Comparison of ENCODE assay signal across 8 cellular contexts in genomic region chr2:222423632-222424280, GRCh38.
A peak's percentile ranks its signal among the peaks of the same experiment; 100 is the strongest.
DNase-seq lines count a peak whose midpoint lies in the region; ATAC-seq and TF ChIP-seq lines count a peak whose summit lies in the region.

No MANE protein-coding gene starts in this region.

- in situ Hi-C loops in HAP-1 (cut with MboI; ENCODE audit: low sequenced_read_pairs), result no loop called here

- H3K9ac ChIP-seq in MM.1S (ENCODE audit: low read length), result peak overlapping the region; percentile 5; the same call in 1 of the 2 replicates

- peaks cover 26% of the 10 kb centered on the region for H3K4me1 Mint-ChIP-seq in activated naive CD4-positive, alpha-beta T cell treated with anti-CD3 and anti-CD28 coated beads, Interleukin-2, amount 10 ng/mL, durations not matched to agents 7 days and 5 days

- CTCF ChIA-PET in GM10248 (lab: Yijun Ruan, JAX), result interaction anchor here (1.2 kb wide), 1 partner anchor 24 kb away, joined by 3 read pairs; no protein-coding TSS in a partner anchor
- CTCF ChIA-PET in activated naive CD4-positive, alpha-beta T cell treated with anti-CD3 and anti-CD28 coated beads, Interleukin-2, amount 10 ng/mL, durations not matched to agents 7 days and 5 days (lab: Charles Lee), result interaction anchor here (0.6 kb wide), 1 partner anchor 106 kb away, joined by 3 read pairs; no protein-coding TSS in a partner anchor

- POLR2A ChIA-PET in GM10248 (lab: Yijun Ruan, JAX), result no interaction called here

- H3K36me3 Mint-ChIP-seq in activated naive CD4-positive, alpha-beta T cell treated with anti-CD3 and anti-CD28 coated beads, Interleukin-2, amount 10 ng/mL, durations not matched to agents 7 days and 5 days, result no peaks in the 10 kb centered on the region

- H2AFZ ChIP-seq in MM.1S (ENCODE audit: low read length), result peak overlapping the region; percentile 75

- no peaks in the 10 kb centered on the region for H3K9me3 ChIP-seq in MM.1S (replicated peaks; ENCODE audit: insufficient read depth, low read length)
- no peaks in the 10 kb centered on the region for H3K9me3 ChIP-seq in HAP-1

- peak overlapping the region; percentile 71 for H3K4me2 ChIP-seq in MM.1S (ENCODE audit: low read depth, low read length)

- no peak overlapping the region for H3K27ac Mint-ChIP-seq in activated naive CD4-positive, alpha-beta T cell treated with anti-CD3 and anti-CD28 coated beads, Interleukin-2, amount 10 ng/mL, durations not matched to agents 7 days and 5 days

- peaks cover 6% of the 10 kb centered on the region; the same call in 1 of the 2 replicates for H3F3A ChIP-seq in MM.1S (ENCODE audit: insufficient read depth, low read length)

- DNase-seq in GM10248 (ENCODE audit: extremely low spot score) (peak; percentile 66), MM.1S (peak; percentile 45), kidney tubule cell (ENCODE audit: low spot score) (peak; percentile 97), HAP-1 (ENCODE audit: low spot score in 2 of 2) (no peak), OCI-M2 (lab: John Stamatoyannopoulos, UW; ENCODE audit: unreplicated experiment) (no peak)
- no peak for DNase-seq in activated naive CD4-positive, alpha-beta T cell treated with anti-CD3 and anti-CD28 coated beads, Interleukin-2, amount 10 ng/mL, durations not matched to agents 7 days and 5 days
- DNase-seq in stimulated activated CD8-positive, alpha-beta memory T cell treated with anti-CD3 and anti-CD28 coated beads, Interleukin-4, amount 100 ng/mL, for 48 hours, result peak; percentile 65

- H3K4me3 ChIP-seq in MM.1S (ENCODE audit: low read length) (peak overlapping the region; percentile 60), HAP-1 (no peak overlapping the region)

- H4K20me1 ChIP-seq in MM.1S (ENCODE audit: insufficient read depth, low read length), result no peaks in the 10 kb centered on the region

- H3K79me2 ChIP-seq in MM.1S (ENCODE audit: low read length), result no peaks in the 10 kb centered on the region

- no peaks in the 10 kb centered on the region for H3K9me2 ChIP-seq in MM.1S (replicated peaks; ENCODE audit: insufficient read depth, low read length)

- H3K27ac ChIP-seq in MM.1S (ENCODE audit: low read length), result no peak overlapping the region; the same call in 1 of the 2 replicates

- H3K27me3 Mint-ChIP-seq in activated naive CD4-positive, alpha-beta T cell treated with anti-CD3 and anti-CD28 coated beads, Interleukin-2, amount 10 ng/mL, durations not matched to agents 7 days and 5 days, result peaks cover 44% of the 10 kb centered on the region

- TF ChIP-seq CTCF in GM10248 (IDR thresholded peaks at IDR 0.05; ENCODE audit: control extremely low read depth, extremely low read depth, low read depth, missing control alignments) (no peak), MM.1S (IDR thresholded peaks at IDR 0.05; ENCODE audit: low read length) (no peak)

- no peaks in the 10 kb centered on the region for H3K36me3 ChIP-seq in MM.1S (replicated peaks; ENCODE audit: insufficient read depth, low read length)
- no peaks in the 10 kb centered on the region for H3K36me3 ChIP-seq in HAP-1 (replicated peaks)

- ATAC-seq in GM21515 (IDR thresholded peaks at IDR 0.05; ENCODE audit: unreplicated experiment), result peak; percentile 19

- peak overlapping the region; percentile 68 for H3K4me3 Mint-ChIP-seq in activated naive CD4-positive, alpha-beta T cell treated with anti-CD3 and anti-CD28 coated beads, Interleukin-2, amount 10 ng/mL, durations not matched to agents 7 days and 5 days

- H3K27me3 ChIP-seq in MM.1S (replicated peaks; ENCODE audit: insufficient read depth, low read length), result no peaks in the 10 kb centered on the region
- peaks cover 29% of the 10 kb centered on the region for H3K27me3 ChIP-seq in HAP-1 (ENCODE audit: low read depth)

- H3K4me1 ChIP-seq in MM.1S (ENCODE audit: low read length) (peaks cover 8% of the 10 kb centered on the region; the same call in 1 of the 2 replicates), HAP-1 (no peaks in the 10 kb centered on the region)

- H3K9me3 Mint-ChIP-seq in activated naive CD4-positive, alpha-beta T cell treated with anti-CD3 and anti-CD28 coated beads, Interleukin-2, amount 10 ng/mL, durations not matched to agents 7 days and 5 days, result no peaks in the 10 kb centered on the region

Comparison
In these comparisons a context has a peak if more than half of its experiments do, and no peak if none do; other contexts are left out.
1. DNase-seq: peak in GM10248 (single experiment), MM.1S (single experiment), kidney tubule cell (single experiment) and stimulated activated CD8-positive, alpha-beta memory T cell treated with anti-CD3 and anti-CD28 coated beads, Interleukin-4, amount 100 ng/mL, for 48 hours (single experiment); none in activated naive CD4-positive, alpha-beta T cell treated with anti-CD3 and anti-CD28 coated beads, Interleukin-2, amount 10 ng/mL, durations not matched to agents 7 days and 5 days (single experiment), HAP-1 (0 of 2) and OCI-M2 (single experiment).